15 cellular contexts compared by ENCODE assay signal in genomic region chr10:132281915-132282666, GRCh38. TPM values are rescaled to one million over a fixed set of nuclear protein-coding genes. Genes with fewer than 3 reads are reported as not detected.
DNase-seq lines count a peak whose midpoint lies in the region; ATAC-seq and TF ChIP-seq lines count a peak whose summit lies in the region.
"Had no signal": no experiment of that assay in that cellular context is flagged by ENCODE, and none has a peak within 500 bp of the region (broad histone marks: within the 10 kb centered on the region; RNA-seq: fewer than 3 reads in every experiment).

No MANE protein-coding gene starts in this region.

- peak; percentile 37 for DNase-seq in NCI-H2029 (lab: John Stamatoyannopoulos, UW)
- no peak for DNase-seq in NCI-H2029 treated with DMSO at 0.1 percent for 48 hours (lab: John Stamatoyannopoulos, UW)
- peak; percentile 44 for DNase-seq in NCI-H2107 (lab: John Stamatoyannopoulos, UW)
- no peak for DNase-seq in WTC11 (ENCODE audit: low spot score)
- peak; percentile 58 for DNase-seq in retina
- DNase-seq in MM.1S = no peak
- DNase-seq in T-helper 2 cell = no peak
- DNase-seq: 8988T; activated CD4-positive, alpha-beta T cell treated with anti-CD3 and anti-CD28 coated beads, Interleukin-2, amount 50 U/mL, for 4 hours; activated effector memory CD4-positive, alpha-beta T cell treated with anti-CD3 and anti-CD28 coated beads, Interleukin-2, amount 50 U/mL, for 16 hours; mesendoderm; OCI-M1 had no signal

- H3K4me3 Mint-ChIP-seq in WTC11 = no peak overlapping the region
- H3K4me3 Mint-ChIP-seq: T-helper 2 cell treated with Interferon-gamma antibody and Interleukin-4, amounts not matched to agents 5 μg/mL and 100 μg/mL, for 36 hours had no signal

- peaks cover 36% of the 10 kb centered on the region for H3K79me2 ChIP-seq in MM.1S (ENCODE audit: low read length)

- no peak overlapping the region for H3K4me3 ChIP-seq in MM.1S (ENCODE audit: low read length)
- H3K4me3 ChIP-seq: thoracic aorta had no signal

- no peak for TF ChIP-seq CTCF in WTC11 (IDR thresholded peaks at IDR 0.05)
- TF ChIP-seq CTCF in MM.1S (IDR thresholded peaks at IDR 0.05; ENCODE audit: low read length) = no peak

- H3K9ac ChIP-seq in MM.1S (ENCODE audit: low read length) = no peak overlapping the region

- H3K36me3 ChIP-seq in MM.1S (replicated peaks; ENCODE audit: insufficient read depth, low read length) = no peaks in the 10 kb centered on the region
- H3K36me3 ChIP-seq: thoracic aorta had no signal

- H3K9me2 ChIP-seq in MM.1S (replicated peaks; ENCODE audit: insufficient read depth, low read length) = no peaks in the 10 kb centered on the region

- no peaks in the 10 kb centered on the region for H4K20me1 ChIP-seq in MM.1S (ENCODE audit: insufficient read depth, low read length)

- H3K36me3 Mint-ChIP-seq in WTC11 = no peaks in the 10 kb centered on the region

- peaks cover 8% of the 10 kb centered on the region; the same call in 1 of the 2 replicates for H3K9me3 Mint-ChIP-seq in WTC11
- H3K9me3 Mint-ChIP-seq: T-helper 2 cell treated with Interferon-gamma antibody and Interleukin-4, amounts not matched to agents 5 μg/mL and 100 μg/mL, for 36 hours had no signal

- H2AFZ ChIP-seq in MM.1S (ENCODE audit: low read length) = no peak overlapping the region

- ATAC-seq in WTC11 (peak; percentile 22; the same call in 1 of the 2 replicates), GM21381 (IDR thresholded peaks at IDR 0.05; ENCODE audit: unreplicated experiment) (no peak)

- H3K27ac ChIP-seq in MM.1S (ENCODE audit: low read length) = no peak overlapping the region
- H3K27ac ChIP-seq: thoracic aorta had no signal

- H3F3A ChIP-seq in MM.1S (ENCODE audit: insufficient read depth, low read length) = no peaks in the 10 kb centered on the region

- H3K4me2 ChIP-seq in MM.1S (ENCODE audit: low read depth, low read length) = no peak overlapping the region

- H3K27ac Mint-ChIP-seq in WTC11 = peak overlapping the region; percentile 63; the same call in 1 of the 2 replicates
- H3K27ac Mint-ChIP-seq: T-helper 2 cell treated with Interferon-gamma antibody and Interleukin-4, amounts not matched to agents 5 μg/mL and 100 μg/mL, for 36 hours had no signal

- H3K9me3 ChIP-seq in MM.1S (replicated peaks; ENCODE audit: insufficient read depth, low read length) = no peaks in the 10 kb centered on the region
- H3K9me3 ChIP-seq: thoracic aorta had no signal

- peaks cover 3% of the 10 kb centered on the region for H3K4me1 Mint-ChIP-seq in WTC11

- H3K27me3 ChIP-seq in MM.1S (replicated peaks; ENCODE audit: insufficient read depth, low read length) = no peaks in the 10 kb centered on the region

- CTCF ChIA-PET in WTC11 (lab: Charles Lee) = interaction anchor here (1.4 kb wide), 1 partner anchor 16 kb away, joined by 3 read pairs; no protein-coding TSS in a partner anchor

- H3K4me1 ChIP-seq in MM.1S (ENCODE audit: low read length) = no peaks in the 10 kb centered on the region

- no peaks in the 10 kb centered on the region for H3K27me3 Mint-ChIP-seq in WTC11 (ENCODE audit: low read depth)

- POLR2A ChIA-PET in WTC11 (lab: Charles Lee) = no interaction called here

TF ChIP-seq in WTC11, 78 proteins besides CTCF, POLR2A, EP300 and RAD21:
- TF ChIP-seq ERG (CRISPR knock-in tag; IDR thresholded peaks at IDR 0.05) (no peak), TP53 (CRISPR knock-in tag; IDR thresholded peaks at IDR 0.05) (no peak), ATF1 (CRISPR knock-in tag; IDR thresholded peaks at IDR 0.05) (no peak), HMGA2 (CRISPR knock-in tag; IDR thresholded peaks at IDR 0.05) (no peak), ARID4B (CRISPR knock-in tag; IDR thresholded peaks at IDR 0.05; ENCODE audit: borderline replicate concordance) (0 out of 2 replicates have a peak, but pooled peaks have one; percentile 25)

RNA-seq across cellular contexts. Expression of gene STK32C, which starts 25.7 kb away (rescaled TPM):
- total RNA-seq in WTC11 (2021) = 20.7 to 23.2 TPM (median 22.2 TPM) in 3 replicates

RNA-seq across cellular contexts. Expression of gene LRRC27, which starts 49.9 kb away (rescaled TPM):
- total RNA-seq in WTC11 (2021) = 4.0 to 4.6 TPM (median 4.4 TPM) in 3 replicates

Comparison
In these comparisons a context has a peak if more than half of its experiments do, and no peak if none do; other contexts are left out.
1. DNase-seq: peak in NCI-H2029 (single experiment), NCI-H2107 (single experiment) and retina (single experiment); none in NCI-H2029 treated with DMSO at 0.1 percent for 48 hours (single experiment), WTC11 (single experiment), MM.1S (single experiment) and T-helper 2 cell (0 of 5).